ENCODE assay signal across 8 cellular contexts in genomic region chr1:176073524-176074157, GRCh38.
DNase-seq lines count a peak whose midpoint lies in the region; ATAC-seq and TF ChIP-seq lines count a peak whose summit lies in the region.

No MANE protein-coding gene starts in this region.

- no peak overlapping the region for H3K27ac ChIP-seq in gastroesophageal sphincter
- H3K27ac ChIP-seq in parathyroid adenoma: no peak overlapping the region

- no peak for TF ChIP-seq EP300 in gastroesophageal sphincter (IDR thresholded peaks at IDR 0.05)

- H3K4me1 ChIP-seq in gastroesophageal sphincter: no peaks in the 10 kb centered on the region
- H3K4me1 ChIP-seq in parathyroid adenoma: no peaks in the 10 kb centered on the region

- H3K27me3 ChIP-seq in gastroesophageal sphincter (no peaks in the 10 kb centered on the region), parathyroid adenoma (ENCODE audit: control insufficient read depth, insufficient read depth, low read length) (no peaks in the 10 kb centered on the region)

- TF ChIP-seq CTCF in gastroesophageal sphincter (IDR thresholded peaks at IDR 0.05) (peak; percentile 25 to 50 (median 45)), parathyroid adenoma (IDR thresholded peaks at IDR 0.05) (peak; percentile 59)

- 47 to 49% methylated on average over 4 to 5 of the region's 5 CpGs for WGBS in gastroesophageal sphincter (ENCODE audit: low coverage in 1 of 2), 2 donors

- peaks cover 3% of the 10 kb centered on the region for H3K4me1 Mint-ChIP-seq in activated naive CD4-positive, alpha-beta T cell treated with anti-CD3 and anti-CD28 coated beads for 36 hours (ENCODE audit: low read depth)
- H3K4me1 Mint-ChIP-seq in activated CD4-positive, alpha-beta T cell treated with anti-CD3 and anti-CD28 coated beads, Interleukin-2, amount 10 ng/mL, durations not matched to agents 24 days and 14 days: peaks cover 2% of the 10 kb centered on the region

- H3K4me3 Mint-ChIP-seq in activated naive CD4-positive, alpha-beta T cell treated with anti-CD3 and anti-CD28 coated beads for 36 hours: no peak overlapping the region
- H3K4me3 Mint-ChIP-seq in activated CD4-positive, alpha-beta T cell treated with anti-CD3 and anti-CD28 coated beads, Interleukin-2, amount 10 ng/mL, durations not matched to agents 24 days and 14 days: no peak overlapping the region

- H3K9me3 Mint-ChIP-seq in activated naive CD4-positive, alpha-beta T cell treated with anti-CD3 and anti-CD28 coated beads for 36 hours: peaks cover 8% of the 10 kb centered on the region
- peaks cover 22% of the 10 kb centered on the region for H3K9me3 Mint-ChIP-seq in activated CD4-positive, alpha-beta T cell treated with anti-CD3 and anti-CD28 coated beads, Interleukin-2, amount 10 ng/mL, durations not matched to agents 24 days and 14 days

- no peak for TF ChIP-seq POLR2A in gastroesophageal sphincter (IDR thresholded peaks at IDR 0.05)

- CTCF ChIA-PET in activated naive CD4-positive, alpha-beta T cell treated with anti-CD3 and anti-CD28 coated beads for 36 hours (lab: Charles Lee): interaction anchor here (1.0 kb wide), 1 partner anchor 111 kb away, joined by 3 read pairs; no protein-coding TSS in a partner anchor

- ATAC-seq in HG02798 (IDR thresholded peaks at IDR 0.05; ENCODE audit: poor library complexity, unreplicated experiment) (peak; percentile 74), gastroesophageal sphincter (no peak), GM18498 (IDR thresholded peaks at IDR 0.05; ENCODE audit: unreplicated experiment) (no peak)

- no peak overlapping the region for H3K9ac ChIP-seq in parathyroid adenoma

- intact Hi-C loops in activated naive CD4-positive, alpha-beta T cell treated with anti-CD3 and anti-CD28 coated beads for 36 hours (cut with micrococcal nuclease): loop anchor here (2.0 to 5.0 kb wide), 2 partner anchors 591 to 701 kb away; no protein-coding TSS in a partner anchor
- intact Hi-C loops in activated CD4-positive, alpha-beta T cell treated with anti-CD3 and anti-CD28 coated beads, Interleukin-2, amount 10 ng/mL, durations not matched to agents 24 days and 14 days (cut with micrococcal nuclease): loop anchor here (10.0 kb wide), 1 partner anchor 919 kb away; no protein-coding TSS in a partner anchor

- H3K27ac Mint-ChIP-seq in activated naive CD4-positive, alpha-beta T cell treated with anti-CD3 and anti-CD28 coated beads for 36 hours: no peak overlapping the region
- no peak overlapping the region for H3K27ac Mint-ChIP-seq in activated CD4-positive, alpha-beta T cell treated with anti-CD3 and anti-CD28 coated beads, Interleukin-2, amount 10 ng/mL, durations not matched to agents 24 days and 14 days

- peak; percentile 47 for DNase-seq in activated naive CD4-positive, alpha-beta T cell treated with anti-CD3 and anti-CD28 coated beads for 36 hours
- DNase-seq in activated naive CD4-positive, alpha-beta T cell (lab: John Stamatoyannopoulos, UW): no peak
- peak; percentile 89 for DNase-seq in NCI-H2227 (lab: John Stamatoyannopoulos, UW; ENCODE audit: unreplicated experiment)
- peak; percentile 73 for DNase-seq in activated CD4-positive, alpha-beta T cell treated with anti-CD3 and anti-CD28 coated beads, Interleukin-2, amount 10 ng/mL, durations not matched to agents 24 days and 14 days

- no peak overlapping the region for H3K4me3 ChIP-seq in gastroesophageal sphincter
- no peak overlapping the region for H3K4me3 ChIP-seq in parathyroid adenoma (ENCODE audit: low read depth, low read length)

- no peak overlapping the region for H2AFZ ChIP-seq in parathyroid adenoma

- H3K9me3 ChIP-seq in gastroesophageal sphincter: peaks cover 0 to 23% (median 0%) of the 10 kb centered on the region in 3 donors
- no peaks in the 10 kb centered on the region for H3K9me3 ChIP-seq in parathyroid adenoma (ENCODE audit: control insufficient read depth, low read length)

- H3K4me2 ChIP-seq in parathyroid adenoma (ENCODE audit: low read length): no peak overlapping the region

- H3K36me3 ChIP-seq in gastroesophageal sphincter (peaks cover 0 to 41% of the 10 kb centered on the region in 2 donors), parathyroid adenoma (ENCODE audit: control insufficient read depth, insufficient read depth, low read length) (peaks cover 4% of the 10 kb centered on the region)

- no peaks in the 10 kb centered on the region for H3K27me3 Mint-ChIP-seq in activated naive CD4-positive, alpha-beta T cell treated with anti-CD3 and anti-CD28 coated beads for 36 hours (ENCODE audit: low read depth)
- H3K27me3 Mint-ChIP-seq in activated CD4-positive, alpha-beta T cell treated with anti-CD3 and anti-CD28 coated beads, Interleukin-2, amount 10 ng/mL, durations not matched to agents 24 days and 14 days: no peaks in the 10 kb centered on the region

- no peaks in the 10 kb centered on the region for H3K79me2 ChIP-seq in parathyroid adenoma

- H3K36me3 Mint-ChIP-seq in activated naive CD4-positive, alpha-beta T cell treated with anti-CD3 and anti-CD28 coated beads for 36 hours (ENCODE audit: low read depth): peaks cover 45% of the 10 kb centered on the region
- H3K36me3 Mint-ChIP-seq in activated CD4-positive, alpha-beta T cell treated with anti-CD3 and anti-CD28 coated beads, Interleukin-2, amount 10 ng/mL, durations not matched to agents 24 days and 14 days (ENCODE audit: low read depth): peaks cover 41% of the 10 kb centered on the region

Comparison
In these comparisons a context has a peak if more than half of its experiments do, and no peak if none do; other contexts are left out.
1. DNase-seq: peak in activated naive CD4-positive, alpha-beta T cell treated with anti-CD3 and anti-CD28 coated beads for 36 hours (single experiment), NCI-H2227 (single experiment) and activated CD4-positive, alpha-beta T cell treated with anti-CD3 and anti-CD28 coated beads, Interleukin-2, amount 10 ng/mL, durations not matched to agents 24 days and 14 days (single experiment); none in activated naive CD4-positive, alpha-beta T cell (0 of 4).